ENCODE assay signal across 8 cellular contexts in genomic region chr1:85465099-85465790, GRCh38. TPM values are rescaled to one million over a fixed set of nuclear protein-coding genes. Genes with fewer than 3 reads are reported as not detected.
DNase-seq lines count a peak whose midpoint lies in the region; ATAC-seq, FAIRE-seq and TF ChIP-seq lines count a peak whose summit lies in the region.

Gene DDAH1, minus strand, starts transcription at chr1:85465159. Its CDS starts 114 bp downstream, at chr1:85465045.

- BruUV-seq in endothelial cell of umbilical vein (replicated peaks; lab: Mats Ljungman, UMichigan) = no TSS peak

- H3K4me2 ChIP-seq in KMS-11 (peak within 1 kb of the TSS; percentile 48; the same call in 1 of the 2 replicates), endothelial cell of umbilical vein (ENCODE audit: insufficient read depth, low read length) (peak within 1 kb of the TSS; percentile 96)

- TF ChIP-seq CTCF in KMS-11 (conservative IDR thresholded peaks at IDR 0.05; ENCODE audit: low read depth, low read length) (no peak), endothelial cell of umbilical vein (IDR thresholded peaks at IDR 0.05; ENCODE audit: extremely low read depth in 1 of 2, insufficient read depth in 1 of 2, low read depth in 1 of 2, low read length in 2 of 2) (no peak), subcutaneous adipose tissue (IDR thresholded peaks at IDR 0.05; ENCODE audit: low read depth) (no peak)

- no peaks in the 10 kb centered on the region for H3K9me3 ChIP-seq in endothelial cell of umbilical vein (replicated peaks; ENCODE audit: control insufficient read depth, insufficient read depth, low read length)

- CTCF ChIA-PET in endothelial cell of umbilical vein (lab: Charles Lee) = interaction anchor here (0.7 to 7.2 kb wide), 9 partner anchors 12 to 228 kb away, joined by 3 to 48 read pairs (median 9); no protein-coding TSS in a partner anchor

- H3K9me3 Mint-ChIP-seq in T-helper 2 cell treated with Interferon-gamma antibody and Interleukin-4, amounts not matched to agents 5 μg/mL and 100 μg/mL, for 36 hours = no peaks in the 10 kb centered on the region
- H3K9me3 Mint-ChIP-seq in memory B cell = no peaks in the 10 kb centered on the region

- H4K20me1 ChIP-seq in KMS-11 (ENCODE audit: insufficient read depth) (no peaks in the 10 kb centered on the region), endothelial cell of umbilical vein (replicated peaks; ENCODE audit: control insufficient read depth, extremely low read depth, insufficient read depth, low read length) (no peaks in the 10 kb centered on the region)

- no peaks in the 10 kb centered on the region for H3K27me3 ChIP-seq in KMS-11 (ENCODE audit: insufficient read depth, low read depth)
- H3K27me3 ChIP-seq in endothelial cell of umbilical vein (ENCODE audit: control insufficient read depth in 2 of 2, insufficient read depth in 2 of 2, low read length in 2 of 2) = no peaks in the 10 kb centered on the region

- H3K27ac Mint-ChIP-seq in T-helper 2 cell treated with Interferon-gamma antibody and Interleukin-4, amounts not matched to agents 5 μg/mL and 100 μg/mL, for 36 hours = no peak within 1 kb of the TSS
- no peak within 1 kb of the TSS for H3K27ac Mint-ChIP-seq in memory B cell

- peak within 1 kb of the TSS; percentile 41 for H3K4me3 Mint-ChIP-seq in T-helper 2 cell treated with Interferon-gamma antibody and Interleukin-4, amounts not matched to agents 5 μg/mL and 100 μg/mL, for 36 hours
- peak within 1 kb of the TSS; percentile 57 for H3K4me3 Mint-ChIP-seq in memory B cell

- H3K4me3 ChIP-seq in KMS-11 (IDR thresholded peaks at IDR 0.05; ENCODE audit: insufficient read depth, low read depth, low read length) (no peak within 1 kb of the TSS), endothelial cell of umbilical vein (replicated peaks in 1 of 3; ENCODE audit: insufficient read depth in 1 of 3, low read depth in 1 of 3, low read length in 3 of 3) (peak within 1 kb of the TSS; percentile 65 to 97 (median 91))

- peak; percentile 59 for TF ChIP-seq POLR2A in endothelial cell of umbilical vein (IDR thresholded peaks at IDR 0.05; ENCODE audit: low read depth, low read length)

- peak within 1 kb of the TSS; percentile 30; the same call in 1 of the 2 replicates for H3K9ac ChIP-seq in KMS-11
- H3K9ac ChIP-seq in endothelial cell of umbilical vein (replicated peaks; ENCODE audit: extremely low read depth, insufficient read depth, low read length) = peak within 1 kb of the TSS; percentile 97

- H3K4me1 ChIP-seq in KMS-11 (ENCODE audit: low read depth, poor library complexity, severe bottlenecking) (no peaks in the 10 kb centered on the region), endothelial cell of umbilical vein (ENCODE audit: control insufficient read depth, extremely low read depth, insufficient read depth, low read length) (peaks cover 34% of the 10 kb centered on the region)

- no peaks in the 10 kb centered on the region for H3K36me3 Mint-ChIP-seq in T-helper 2 cell treated with Interferon-gamma antibody and Interleukin-4, amounts not matched to agents 5 μg/mL and 100 μg/mL, for 36 hours (ENCODE audit: low read depth)
- H3K36me3 Mint-ChIP-seq in memory B cell = no peaks in the 10 kb centered on the region

- peak; percentile 55 for FAIRE-seq in endothelial cell of umbilical vein (lab: Jason Lieb, UNC)

- dilution Hi-C loops in endothelial cell of umbilical vein (cut with MboI; ENCODE audit: extremely low pct_ligation_motif_present, low sequenced_read_pairs) = no loop called here

- POLR2A ChIA-PET in endothelial cell of umbilical vein (lab: Charles Lee) = interaction anchor here (0.7 to 5.3 kb wide), 14 partner anchors 12 to 156 kb away, joined by 3 to 30 read pairs (median 4); partner anchors contain the start of gene CCN1

- H3K36me3 ChIP-seq in KMS-11 (ENCODE audit: insufficient read depth) = no peaks in the 10 kb centered on the region
- H3K36me3 ChIP-seq in endothelial cell of umbilical vein (ENCODE audit: control insufficient read depth in 2 of 2, extremely low read depth in 1 of 2, insufficient read depth in 2 of 2, low read length in 2 of 2) = no peaks in the 10 kb centered on the region

- H3K27me3 Mint-ChIP-seq in T-helper 2 cell treated with Interferon-gamma antibody and Interleukin-4, amounts not matched to agents 5 μg/mL and 100 μg/mL, for 36 hours (ENCODE audit: low read depth) = peaks cover 62% of the 10 kb centered on the region
- peaks cover 26% of the 10 kb centered on the region for H3K27me3 Mint-ChIP-seq in memory B cell

- no peaks in the 10 kb centered on the region for H3K4me1 Mint-ChIP-seq in T-helper 2 cell treated with Interferon-gamma antibody and Interleukin-4, amounts not matched to agents 5 μg/mL and 100 μg/mL, for 36 hours (ENCODE audit: low read depth)
- peaks cover 4% of the 10 kb centered on the region for H3K4me1 Mint-ChIP-seq in memory B cell

- H3K9me1 ChIP-seq in endothelial cell of umbilical vein (replicated peaks; ENCODE audit: control insufficient read depth, extremely low read depth, insufficient read depth, low read length) = no peaks in the 10 kb centered on the region

- H3K27ac ChIP-seq in KMS-11 = no peak within 1 kb of the TSS
- peak within 1 kb of the TSS; percentile 90 for H3K27ac ChIP-seq in endothelial cell of umbilical vein (ENCODE audit: insufficient read depth, low read depth, low read length)

- ATAC-seq in GM21447 (IDR thresholded peaks at IDR 0.05; ENCODE audit: unreplicated experiment) (peak; percentile 54), memory B cell (ENCODE audit: low read depth) (peak; percentile 55), GM18870 (IDR thresholded peaks at IDR 0.05; ENCODE audit: unreplicated experiment) (no peak)

- DNase-seq in Daoy (ENCODE audit: low read depth) = peak; percentile 88
- no peak for DNase-seq in T-helper 2 cell treated with Interferon-gamma antibody and Interleukin-4, amounts not matched to agents 5 μg/mL and 100 μg/mL, for 36 hours (ENCODE audit: low spot score)
- peak; percentile 59 for DNase-seq in endothelial cell of umbilical vein (ENCODE audit: low read depth, low spot score)
- peak; percentile 9 to 32 for DNase-seq in memory B cell (ENCODE audit: low spot score in 2 of 2)

- intact Hi-C loops in endothelial cell of umbilical vein (cut with micrococcal nuclease) = loop anchor here (2.0 kb wide), 1 partner anchor 46 kb away; no protein-coding TSS in a partner anchor

- H2AFZ ChIP-seq in KMS-11 (ENCODE audit: low read depth) (peak within 1 kb of the TSS; percentile 78), endothelial cell of umbilical vein (ENCODE audit: low read depth, low read length) (peak within 1 kb of the TSS; percentile 27)

- no peaks in the 10 kb centered on the region for H3K79me2 ChIP-seq in KMS-11 (ENCODE audit: insufficient read depth, low read depth)
- peaks cover 56% of the 10 kb centered on the region for H3K79me2 ChIP-seq in endothelial cell of umbilical vein (ENCODE audit: control insufficient read depth, insufficient read depth, low read length)

TF ChIP-seq in endothelial cell of umbilical vein, 7 proteins besides CTCF, POLR2A, EP300 and RAD21:
- TF ChIP-seq POLR2AphosphoS5 (IDR thresholded peaks at IDR 0.05; ENCODE audit: insufficient read depth, low read depth, low read length) (peak; percentile 22), FOS (IDR thresholded peaks at IDR 0.05; ENCODE audit: borderline replicate concordance, insufficient read depth, low read length) (no peak), JUN (IDR thresholded peaks at IDR 0.05; ENCODE audit: borderline replicate concordance, insufficient read depth, insufficient read length, low read depth) (no peak), MYC (IDR thresholded peaks at IDR 0.05; ENCODE audit: low read depth, low read length) (no peak)

RNA-seq across cellular contexts. Expression of gene DDAH1, which starts in this region (rescaled TPM):
- 56.3 and 63.0 TPM in 2 replicates for total RNA-seq in Daoy (2014; rRNA removed; shearing (Covaris generic))
- total RNA-seq in endothelial cell of umbilical vein (72.0 and 75.2 TPM in 2 replicates), subcutaneous adipose tissue (10 to 100 TPM; 13.9 to 27.6 (median 14.3) TPM)
- polyA plus RNA-seq in endothelial cell of umbilical vein = 37.4 and 44.0 TPM in 2 replicates
- polyA plus RNA-seq in endothelial cell of umbilical vein (2011; cell fraction: cytosol; rRNA removed) = 52.2 and 54.0 TPM in 2 replicates
- polyA plus RNA-seq in endothelial cell of umbilical vein (2011; cell fraction: nucleus; rRNA removed) = 37.3 and 48.8 TPM in 2 replicates
- 29.6 and 43.7 TPM in 2 replicates for polyA plus RNA-seq in endothelial cell of umbilical vein (2012)
- polyA minus RNA-seq in endothelial cell of umbilical vein = 69.4 and 83.6 TPM in 2 replicates
- polyA minus RNA-seq in endothelial cell of umbilical vein (2011; cell fraction: cytosol; rRNA and poly(A)+ RNA removed) = 10.1 TPM
- 43.9 and 57.7 TPM in 2 replicates for polyA minus RNA-seq in endothelial cell of umbilical vein (2011; cell fraction: nucleus; rRNA and poly(A)+ RNA removed)
